Comparison of ENCODE assay signal across 1 cellular context in the genomic region with DNA sequence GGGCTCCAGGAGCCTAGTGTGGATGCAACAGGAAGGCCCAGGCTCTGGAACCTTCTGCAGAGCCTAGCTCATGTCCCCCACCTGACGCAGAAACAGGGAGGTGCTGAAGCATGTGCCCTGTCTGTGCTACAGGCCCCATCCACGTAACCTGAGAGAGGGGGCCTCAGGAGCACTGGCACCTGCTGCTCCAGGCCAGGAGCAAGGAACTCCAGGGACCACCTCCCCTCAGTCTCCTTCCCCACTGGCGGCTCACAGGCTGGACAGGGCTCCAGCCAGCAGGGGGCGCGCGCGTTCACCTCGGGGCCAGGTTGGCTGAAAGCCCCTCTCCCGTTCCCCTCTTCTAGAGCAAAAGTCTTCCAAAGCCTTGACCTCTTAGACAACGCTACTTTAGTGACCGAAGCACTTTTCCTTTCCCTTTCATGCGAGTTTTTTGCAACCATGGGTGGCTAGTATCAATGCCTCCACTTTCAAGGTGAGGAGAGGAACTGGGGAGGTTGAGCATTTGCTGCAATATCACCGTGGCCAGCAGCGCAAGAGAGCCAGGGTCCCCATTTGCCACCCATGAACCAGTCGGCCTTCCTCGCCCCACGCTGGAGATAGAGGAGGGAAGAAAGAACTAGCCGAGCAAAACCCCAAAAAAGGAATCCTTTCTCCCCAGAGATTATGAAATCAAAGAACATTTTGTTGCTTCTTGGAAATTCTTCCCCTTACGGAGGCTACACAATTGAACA.
TF ChIP-seq lines count a peak whose summit lies in the region.

No MANE protein-coding gene starts in this region.

TF ChIP-seq in WTC11, 78 proteins besides CTCF, POLR2A, EP300 and RAD21 (continued from another document and continues in another):
- TF ChIP-seq ZBTB43 (CRISPR knock-in tag; IDR thresholded peaks at IDR 0.05) (no peak), ZNF671 (CRISPR knock-in tag; IDR thresholded peaks at IDR 0.05) (no peak), NFE2L1 (CRISPR knock-in tag; IDR thresholded peaks at IDR 0.05) (0 out of 2 replicates have a peak, but pooled peaks have one; percentile 16), STAT6 (CRISPR knock-in tag; conservative IDR thresholded peaks at IDR 0.05; ENCODE audit: low read depth) (no peak), ZNF219 (CRISPR knock-in tag; IDR thresholded peaks at IDR 0.05; ENCODE audit: borderline replicate concordance) (no peak), RORB (CRISPR knock-in tag; IDR thresholded peaks at IDR 0.05) (no peak), ESRRA (CRISPR knock-in tag; IDR thresholded peaks at IDR 0.05; ENCODE audit: borderline replicate concordance) (no peak), PREB (CRISPR knock-in tag; IDR thresholded peaks at IDR 0.05; ENCODE audit: borderline replicate concordance) (no peak), HMGA2 (CRISPR knock-in tag; IDR thresholded peaks at IDR 0.05) (no peak), AFF4 (CRISPR knock-in tag; IDR thresholded peaks at IDR 0.05; ENCODE audit: borderline replicate concordance) (0 out of 2 replicates have a peak, but pooled peaks have one; percentile 22), GTF2I (CRISPR knock-in tag; conservative IDR thresholded peaks at IDR 0.05) (no peak), ARID4B (CRISPR knock-in tag; IDR thresholded peaks at IDR 0.05; ENCODE audit: borderline replicate concordance) (no peak), ZNF532 (CRISPR knock-in tag; IDR thresholded peaks at IDR 0.05; ENCODE audit: borderline replicate concordance) (no peak)
- TF ChIP-seq, protein P1, sequence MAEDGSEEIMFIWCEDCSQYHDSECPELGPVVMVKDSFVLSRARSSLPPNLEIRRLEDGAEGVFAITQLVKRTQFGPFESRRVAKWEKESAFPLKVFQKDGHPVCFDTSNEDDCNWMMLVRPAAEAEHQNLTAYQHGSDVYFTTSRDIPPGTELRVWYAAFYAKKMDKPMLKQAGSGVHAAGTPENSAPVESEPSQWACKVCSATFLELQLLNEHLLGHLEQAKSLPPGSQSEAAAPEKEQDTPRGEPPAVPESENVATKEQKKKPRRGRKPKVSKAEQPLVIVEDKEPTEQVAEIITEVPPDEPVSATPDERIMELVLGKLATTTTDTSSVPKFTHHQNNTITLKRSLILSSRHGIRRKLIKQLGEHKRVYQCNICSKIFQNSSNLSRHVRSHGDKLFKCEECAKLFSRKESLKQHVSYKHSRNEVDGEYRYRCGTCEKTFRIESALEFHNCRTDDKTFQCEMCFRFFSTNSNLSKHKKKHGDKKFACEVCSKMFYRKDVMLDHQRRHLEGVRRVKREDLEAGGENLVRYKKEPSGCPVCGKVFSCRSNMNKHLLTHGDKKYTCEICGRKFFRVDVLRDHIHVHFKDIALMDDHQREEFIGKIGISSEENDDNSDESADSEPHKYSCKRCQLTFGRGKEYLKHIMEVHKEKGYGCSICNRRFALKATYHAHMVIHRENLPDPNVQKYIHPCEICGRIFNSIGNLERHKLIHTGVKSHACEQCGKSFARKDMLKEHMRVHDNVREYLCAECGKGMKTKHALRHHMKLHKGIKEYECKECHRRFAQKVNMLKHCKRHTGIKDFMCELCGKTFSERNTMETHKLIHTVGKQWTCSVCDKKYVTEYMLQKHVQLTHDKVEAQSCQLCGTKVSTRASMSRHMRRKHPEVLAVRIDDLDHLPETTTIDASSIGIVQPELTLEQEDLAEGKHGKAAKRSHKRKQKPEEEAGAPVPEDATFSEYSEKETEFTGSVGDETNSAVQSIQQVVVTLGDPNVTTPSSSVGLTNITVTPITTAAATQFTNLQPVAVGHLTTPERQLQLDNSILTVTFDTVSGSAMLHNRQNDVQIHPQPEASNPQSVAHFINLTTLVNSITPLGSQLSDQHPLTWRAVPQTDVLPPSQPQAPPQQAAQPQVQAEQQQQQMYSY (CRISPR knock-in tag; IDR thresholded peaks at IDR 0.05): peak; percentile 14; the same call in 1 of the 2 replicates
- TF ChIP-seq, protein P2, sequence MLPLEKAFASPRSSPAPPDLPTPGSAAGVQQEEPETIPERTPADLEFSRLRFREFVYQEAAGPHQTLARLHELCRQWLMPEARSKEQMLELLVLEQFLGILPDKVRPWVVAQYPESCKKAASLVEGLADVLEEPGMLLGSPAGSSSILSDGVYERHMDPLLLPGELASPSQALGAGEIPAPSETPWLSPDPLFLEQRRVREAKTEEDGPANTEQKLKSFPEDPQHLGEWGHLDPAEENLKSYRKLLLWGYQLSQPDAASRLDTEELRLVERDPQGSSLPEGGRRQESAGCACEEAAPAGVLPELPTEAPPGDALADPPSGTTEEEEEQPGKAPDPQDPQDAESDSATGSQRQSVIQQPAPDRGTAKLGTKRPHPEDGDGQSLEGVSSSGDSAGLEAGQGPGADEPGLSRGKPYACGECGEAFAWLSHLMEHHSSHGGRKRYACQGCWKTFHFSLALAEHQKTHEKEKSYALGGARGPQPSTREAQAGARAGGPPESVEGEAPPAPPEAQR (CRISPR knock-in tag; IDR thresholded peaks at IDR 0.05): no peak
- TF ChIP-seq, protein P3, sequence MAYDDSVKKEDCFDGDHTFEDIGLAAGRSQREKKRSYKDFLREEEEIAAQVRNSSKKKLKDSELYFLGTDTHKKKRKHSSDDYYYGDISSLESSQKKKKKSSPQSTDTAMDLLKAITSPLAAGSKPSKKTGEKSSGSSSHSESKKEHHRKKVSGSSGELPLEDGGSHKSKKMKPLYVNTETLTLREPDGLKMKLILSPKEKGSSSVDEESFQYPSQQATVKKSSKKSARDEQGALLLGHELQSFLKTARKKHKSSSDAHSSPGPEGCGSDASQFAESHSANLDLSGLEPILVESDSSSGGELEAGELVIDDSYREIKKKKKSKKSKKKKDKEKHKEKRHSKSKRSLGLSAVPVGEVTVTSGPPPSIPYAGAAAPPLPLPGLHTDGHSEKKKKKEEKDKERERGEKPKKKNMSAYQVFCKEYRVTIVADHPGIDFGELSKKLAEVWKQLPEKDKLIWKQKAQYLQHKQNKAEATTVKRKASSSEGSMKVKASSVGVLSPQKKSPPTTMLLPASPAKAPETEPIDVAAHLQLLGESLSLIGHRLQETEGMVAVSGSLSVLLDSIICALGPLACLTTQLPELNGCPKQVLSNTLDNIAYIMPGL (CRISPR knock-in tag; IDR thresholded peaks at IDR 0.05): peak; percentile 67; the same call in 1 of the 2 replicates
